1 cellular context compared by ENCODE assay signal in the genomic region with DNA sequence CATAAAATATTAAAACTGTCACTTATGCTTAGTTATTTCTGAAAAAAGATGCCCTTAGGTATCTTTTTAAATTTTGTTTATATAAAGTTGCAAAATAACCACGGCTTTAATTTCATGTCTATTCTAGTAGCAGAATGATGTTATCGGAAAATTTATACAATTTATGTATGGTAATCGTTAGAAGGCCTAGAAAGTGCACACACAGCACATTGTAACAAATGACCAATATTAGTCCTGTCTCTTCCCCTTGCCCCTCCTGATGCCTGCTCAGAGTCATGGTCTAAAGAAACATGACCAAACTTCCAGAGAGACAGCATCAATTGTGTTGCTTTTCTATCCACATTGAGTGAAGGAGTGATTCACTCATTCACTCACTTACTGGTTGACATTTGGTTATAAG.
TF ChIP-seq lines count a peak whose summit lies in the region.

No MANE protein-coding gene starts in this region.

TF ChIP-seq in K562, 482 proteins besides CTCF, POLR2A, EP300 and RAD21:
- TF ChIP-seq ZNF184 (CRISPR knock-in tag; IDR thresholded peaks at IDR 0.05), result no peak
- no peak for TF ChIP-seq ARHGAP35 (IDR thresholded peaks at IDR 0.05; ENCODE audit: partially characterized antibody)
- peak; percentile 3; the same call in 1 of the 2 replicates for TF ChIP-seq MAFF (IDR thresholded peaks at IDR 0.05; ENCODE audit: low read length)
- TF ChIP-seq, protein P1, sequence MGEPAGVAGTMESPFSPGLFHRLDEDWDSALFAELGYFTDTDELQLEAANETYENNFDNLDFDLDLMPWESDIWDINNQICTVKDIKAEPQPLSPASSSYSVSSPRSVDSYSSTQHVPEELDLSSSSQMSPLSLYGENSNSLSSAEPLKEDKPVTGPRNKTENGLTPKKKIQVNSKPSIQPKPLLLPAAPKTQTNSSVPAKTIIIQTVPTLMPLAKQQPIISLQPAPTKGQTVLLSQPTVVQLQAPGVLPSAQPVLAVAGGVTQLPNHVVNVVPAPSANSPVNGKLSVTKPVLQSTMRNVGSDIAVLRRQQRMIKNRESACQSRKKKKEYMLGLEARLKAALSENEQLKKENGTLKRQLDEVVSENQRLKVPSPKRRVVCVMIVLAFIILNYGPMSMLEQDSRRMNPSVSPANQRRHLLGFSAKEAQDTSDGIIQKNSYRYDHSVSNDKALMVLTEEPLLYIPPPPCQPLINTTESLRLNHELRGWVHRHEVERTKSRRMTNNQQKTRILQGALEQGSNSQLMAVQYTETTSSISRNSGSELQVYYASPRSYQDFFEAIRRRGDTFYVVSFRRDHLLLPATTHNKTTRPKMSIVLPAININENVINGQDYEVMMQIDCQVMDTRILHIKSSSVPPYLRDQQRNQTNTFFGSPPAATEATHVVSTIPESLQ (CRISPR knock-in tag; IDR thresholded peaks at IDR 0.05), result no peak
- peak; percentile 39; the same call in 1 of the 2 replicates for TF ChIP-seq ZNF316 (IDR thresholded peaks at IDR 0.05)
- TF ChIP-seq ZBTB26 (CRISPR knock-in tag; IDR thresholded peaks at IDR 0.05), result no peak
- no peak for TF ChIP-seq SOX6 (IDR thresholded peaks at IDR 0.05)
- TF ChIP-seq ZNF165 (CRISPR knock-in tag; IDR thresholded peaks at IDR 0.05; ENCODE audit: borderline replicate concordance), result no peak
- TF ChIP-seq, protein P2, sequence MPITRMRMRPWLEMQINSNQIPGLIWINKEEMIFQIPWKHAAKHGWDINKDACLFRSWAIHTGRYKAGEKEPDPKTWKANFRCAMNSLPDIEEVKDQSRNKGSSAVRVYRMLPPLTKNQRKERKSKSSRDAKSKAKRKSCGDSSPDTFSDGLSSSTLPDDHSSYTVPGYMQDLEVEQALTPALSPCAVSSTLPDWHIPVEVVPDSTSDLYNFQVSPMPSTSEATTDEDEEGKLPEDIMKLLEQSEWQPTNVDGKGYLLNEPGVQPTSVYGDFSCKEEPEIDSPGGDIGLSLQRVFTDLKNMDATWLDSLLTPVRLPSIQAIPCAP (CRISPR knock-in tag; IDR thresholded peaks at IDR 0.05; ENCODE audit: borderline replicate concordance), result no peak
- TF ChIP-seq FOXJ3 (CRISPR knock-in tag; IDR thresholded peaks at IDR 0.05), result no peak
- TF ChIP-seq, protein P3, sequence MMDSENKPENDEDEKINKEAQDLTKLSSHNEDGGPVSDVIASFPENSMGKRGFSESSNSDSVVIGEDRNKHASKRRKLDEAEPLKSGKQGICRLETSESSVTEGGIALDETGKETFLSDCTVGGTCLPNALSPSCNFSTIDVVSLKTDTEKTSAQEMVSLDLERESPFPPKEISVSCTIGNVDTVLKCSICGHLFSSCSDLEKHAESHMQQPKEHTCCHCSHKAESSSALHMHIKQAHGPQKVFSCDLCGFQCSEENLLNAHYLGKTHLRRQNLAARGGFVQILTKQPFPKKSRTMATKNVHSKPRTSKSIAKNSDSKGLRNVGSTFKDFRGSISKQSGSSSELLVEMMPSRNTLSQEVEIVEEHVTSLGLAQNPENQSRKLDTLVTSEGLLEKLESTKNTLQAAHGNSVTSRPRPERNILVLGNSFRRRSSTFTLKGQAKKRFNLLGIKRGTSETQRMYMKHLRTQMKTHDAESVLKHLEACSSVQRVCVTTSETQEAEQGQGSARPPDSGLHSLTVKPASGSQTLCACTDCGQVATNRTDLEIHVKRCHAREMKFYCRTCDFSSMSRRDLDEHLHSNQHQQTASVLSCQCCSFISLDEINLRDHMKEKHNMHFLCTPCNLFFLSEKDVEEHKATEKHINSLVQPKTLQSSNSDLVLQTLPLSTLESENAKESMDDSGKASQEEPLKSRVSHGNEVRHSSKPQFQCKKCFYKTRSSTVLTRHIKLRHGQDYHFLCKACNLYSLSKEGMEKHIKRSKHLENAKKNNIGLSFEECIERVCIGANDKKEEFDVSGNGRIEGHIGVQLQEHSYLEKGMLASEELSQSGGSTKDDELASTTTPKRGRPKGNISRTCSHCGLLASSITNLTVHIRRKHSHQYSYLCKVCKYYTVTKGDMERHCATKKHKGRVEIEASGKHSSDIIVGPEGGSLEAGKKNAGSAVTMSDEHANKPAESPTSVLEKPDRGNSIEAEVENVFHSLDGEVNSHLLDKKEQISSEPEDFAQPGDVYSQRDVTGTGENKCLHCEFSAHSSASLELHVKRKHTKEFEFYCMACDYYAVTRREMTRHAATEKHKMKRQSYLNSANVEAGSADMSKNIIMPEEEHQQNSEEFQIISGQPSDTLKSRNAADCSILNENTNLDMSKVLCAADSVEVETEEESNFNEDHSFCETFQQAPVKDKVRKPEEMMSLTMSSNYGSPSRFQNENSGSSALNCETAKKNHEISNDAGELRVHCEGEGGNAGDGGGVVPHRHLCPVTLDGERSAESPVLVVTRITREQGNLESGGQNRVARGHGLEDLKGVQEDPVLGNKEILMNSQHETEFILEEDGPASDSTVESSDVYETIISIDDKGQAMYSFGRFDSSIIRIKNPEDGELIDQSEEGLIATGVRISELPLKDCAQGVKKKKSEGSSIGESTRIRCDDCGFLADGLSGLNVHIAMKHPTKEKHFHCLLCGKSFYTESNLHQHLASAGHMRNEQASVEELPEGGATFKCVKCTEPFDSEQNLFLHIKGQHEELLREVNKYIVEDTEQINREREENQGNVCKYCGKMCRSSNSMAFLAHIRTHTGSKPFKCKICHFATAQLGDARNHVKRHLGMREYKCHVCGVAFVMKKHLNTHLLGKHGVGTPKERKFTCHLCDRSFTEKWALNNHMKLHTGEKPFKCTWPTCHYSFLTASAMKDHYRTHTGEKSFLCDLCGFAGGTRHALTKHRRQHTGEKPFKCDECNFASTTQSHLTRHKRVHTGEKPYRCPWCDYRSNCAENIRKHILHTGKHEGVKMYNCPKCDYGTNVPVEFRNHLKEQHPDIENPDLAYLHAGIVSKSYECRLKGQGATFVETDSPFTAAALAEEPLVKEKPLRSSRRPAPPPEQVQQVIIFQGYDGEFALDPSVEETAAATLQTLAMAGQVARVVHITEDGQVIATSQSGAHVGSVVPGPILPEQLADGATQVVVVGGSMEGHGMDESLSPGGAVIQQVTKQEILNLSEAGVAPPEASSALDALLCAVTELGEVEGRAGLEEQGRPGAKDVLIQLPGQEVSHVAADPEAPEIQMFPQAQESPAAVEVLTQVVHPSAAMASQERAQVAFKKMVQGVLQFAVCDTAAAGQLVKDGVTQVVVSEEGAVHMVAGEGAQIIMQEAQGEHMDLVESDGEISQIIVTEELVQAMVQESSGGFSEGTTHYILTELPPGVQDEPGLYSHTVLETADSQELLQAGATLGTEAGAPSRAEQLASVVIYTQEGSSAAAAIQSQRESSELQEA (IDR thresholded peaks at IDR 0.05; ENCODE audit: low read depth), result no peak
- TF ChIP-seq MEIS2 (IDR thresholded peaks at IDR 0.05; ENCODE audit: partially characterized antibody), result no peak
- no peak for TF ChIP-seq NFIC (IDR thresholded peaks at IDR 0.05)
- TF ChIP-seq, protein P4, sequence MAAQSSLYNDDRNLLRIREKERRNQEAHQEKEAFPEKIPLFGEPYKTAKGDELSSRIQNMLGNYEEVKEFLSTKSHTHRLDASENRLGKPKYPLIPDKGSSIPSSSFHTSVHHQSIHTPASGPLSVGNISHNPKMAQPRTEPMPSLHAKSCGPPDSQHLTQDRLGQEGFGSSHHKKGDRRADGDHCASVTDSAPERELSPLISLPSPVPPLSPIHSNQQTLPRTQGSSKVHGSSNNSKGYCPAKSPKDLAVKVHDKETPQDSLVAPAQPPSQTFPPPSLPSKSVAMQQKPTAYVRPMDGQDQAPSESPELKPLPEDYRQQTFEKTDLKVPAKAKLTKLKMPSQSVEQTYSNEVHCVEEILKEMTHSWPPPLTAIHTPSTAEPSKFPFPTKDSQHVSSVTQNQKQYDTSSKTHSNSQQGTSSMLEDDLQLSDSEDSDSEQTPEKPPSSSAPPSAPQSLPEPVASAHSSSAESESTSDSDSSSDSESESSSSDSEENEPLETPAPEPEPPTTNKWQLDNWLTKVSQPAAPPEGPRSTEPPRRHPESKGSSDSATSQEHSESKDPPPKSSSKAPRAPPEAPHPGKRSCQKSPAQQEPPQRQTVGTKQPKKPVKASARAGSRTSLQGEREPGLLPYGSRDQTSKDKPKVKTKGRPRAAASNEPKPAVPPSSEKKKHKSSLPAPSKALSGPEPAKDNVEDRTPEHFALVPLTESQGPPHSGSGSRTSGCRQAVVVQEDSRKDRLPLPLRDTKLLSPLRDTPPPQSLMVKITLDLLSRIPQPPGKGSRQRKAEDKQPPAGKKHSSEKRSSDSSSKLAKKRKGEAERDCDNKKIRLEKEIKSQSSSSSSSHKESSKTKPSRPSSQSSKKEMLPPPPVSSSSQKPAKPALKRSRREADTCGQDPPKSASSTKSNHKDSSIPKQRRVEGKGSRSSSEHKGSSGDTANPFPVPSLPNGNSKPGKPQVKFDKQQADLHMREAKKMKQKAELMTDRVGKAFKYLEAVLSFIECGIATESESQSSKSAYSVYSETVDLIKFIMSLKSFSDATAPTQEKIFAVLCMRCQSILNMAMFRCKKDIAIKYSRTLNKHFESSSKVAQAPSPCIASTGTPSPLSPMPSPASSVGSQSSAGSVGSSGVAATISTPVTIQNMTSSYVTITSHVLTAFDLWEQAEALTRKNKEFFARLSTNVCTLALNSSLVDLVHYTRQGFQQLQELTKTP (IDR thresholded peaks at IDR 0.05; ENCODE audit: low read depth in 1 of 2, partially characterized antibody in 2 of 2), result no peak
- TF ChIP-seq ARID1B (IDR thresholded peaks at IDR 0.05), result no peak
